ENCODE assay signal across 11 cellular contexts in the genomic region with DNA sequence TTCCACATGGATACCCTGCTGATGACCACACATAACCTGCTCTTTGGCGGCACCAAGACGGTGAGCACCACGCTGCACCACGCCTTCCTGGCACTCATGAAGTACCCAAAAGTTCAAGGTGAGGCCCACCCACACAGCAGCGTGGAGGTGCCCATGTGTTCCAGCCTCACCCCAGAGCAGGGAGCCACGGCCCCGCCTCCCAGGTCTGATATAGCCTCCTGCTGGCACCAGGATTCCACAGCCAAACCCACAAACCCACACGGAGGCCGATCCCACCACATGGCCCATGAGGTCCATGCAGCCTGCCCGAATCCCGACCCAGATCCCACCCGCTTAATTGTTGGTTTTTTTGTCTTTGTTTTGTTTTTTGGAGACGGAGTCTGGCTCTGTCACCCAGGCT. TPM values are rescaled to one million over a fixed set of nuclear protein-coding genes. Genes with fewer than 3 reads are reported as not detected.
"Had no signal": no experiment of that assay in that cellular context is flagged by ENCODE, and none has a peak within 500 bp of the region (broad histone marks: within the 10 kb centered on the region; RNA-seq: fewer than 3 reads in every experiment).

No MANE protein-coding gene starts in this region.

RNA-seq across cellular contexts. Expression of a gene that starts 8.6 kb away (rescaled TPM):
- total RNA-seq: activated CD4-positive, alpha-beta memory T cell treated with anti-CD3 and anti-CD28 coated beads for 36 hours; activated CD4-positive, alpha-beta T cell treated with anti-CD3 and anti-CD28 coated beads for 36 hours; activated naive CD4-positive, alpha-beta T cell treated with anti-CD3 and anti-CD28 coated beads for 36 hours; activated T-cell treated with anti-CD3 and anti-CD28 coated beads, Interleukin-2, amount 50 U/mL, for 4 hours; activated T-helper 1 cell treated with anti-CD3 and anti-CD28 coated beads, Interleukin-12 subunit alpha, Interleukin-12 subunit beta, Interleukin-2, Interleukin-4 antibody, amounts not matched to agents 30 ng/mL and 10 ng/mL and 1 ng/mL, durations not matched to agents 14 hours and 24 hours and 36 hours; bronchial epithelial cell; MCF 10A; OCI-LY7; PC-9; Right ventricle myocardium inferior; SK-MEL-5 had no signal

RNA-seq across cellular contexts. Expression of a gene that starts 34.6 kb away (rescaled TPM):
- total RNA-seq: activated CD4-positive, alpha-beta memory T cell treated with anti-CD3 and anti-CD28 coated beads for 36 hours; activated CD4-positive, alpha-beta T cell treated with anti-CD3 and anti-CD28 coated beads for 36 hours; activated naive CD4-positive, alpha-beta T cell treated with anti-CD3 and anti-CD28 coated beads for 36 hours; activated T-cell treated with anti-CD3 and anti-CD28 coated beads, Interleukin-2, amount 50 U/mL, for 4 hours; activated T-helper 1 cell treated with anti-CD3 and anti-CD28 coated beads, Interleukin-12 subunit alpha, Interleukin-12 subunit beta, Interleukin-2, Interleukin-4 antibody, amounts not matched to agents 30 ng/mL and 10 ng/mL and 1 ng/mL, durations not matched to agents 14 hours and 24 hours and 36 hours; bronchial epithelial cell; MCF 10A; OCI-LY7; PC-9; Right ventricle myocardium inferior; SK-MEL-5 had no signal
